Comparison of ENCODE assay signal across 18 cellular contexts in the genomic region with DNA sequence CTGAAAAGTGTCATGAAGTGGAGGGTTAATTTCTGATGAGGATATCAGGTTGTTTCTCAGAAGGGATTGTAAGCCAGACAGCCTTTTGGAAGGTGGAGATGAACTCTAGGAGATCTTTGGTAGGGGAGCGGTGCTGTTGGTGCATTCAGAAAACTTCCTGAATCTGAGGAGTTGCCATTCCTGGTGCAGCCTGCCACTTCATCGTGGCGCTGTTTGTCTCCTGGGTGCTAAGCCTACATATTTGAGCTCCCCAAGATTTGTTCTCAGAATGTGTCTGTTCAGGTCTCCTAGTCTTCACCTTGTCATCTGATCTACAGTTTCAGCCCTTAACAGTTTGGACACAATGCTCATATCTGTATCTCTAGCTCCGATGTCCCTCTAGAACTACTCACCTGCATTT.
DNase-seq lines count a peak whose midpoint lies in the region; ATAC-seq and TF ChIP-seq lines count a peak whose summit lies in the region.
"Had no signal": no experiment of that assay in that cellular context is flagged by ENCODE, and none has a peak within 500 bp of the region (broad histone marks: within the 10 kb centered on the region; RNA-seq: fewer than 3 reads in every experiment).

No MANE protein-coding gene starts in this region.

- no peak for ATAC-seq in HG02981 (IDR thresholded peaks at IDR 0.05; ENCODE audit: unreplicated experiment)
- ATAC-seq: activated CD8-positive, alpha-beta T cell treated with anti-CD3 and anti-CD28 coated beads for 36 hours; left lung had no signal

- H3K36me3 ChIP-seq in mesendoderm (ENCODE audit: control insufficient read depth, insufficient read depth, low read length) (no peaks in the 10 kb centered on the region), vagina (no peaks in the 10 kb centered on the region)
- H3K36me3 ChIP-seq: esophagus muscularis mucosa, left lung, thyroid gland had no signal

- no peak overlapping the region for H3K18ac ChIP-seq in mesendoderm (ENCODE audit: low read length)

- H3K27ac ChIP-seq in RWPE1 (no peak overlapping the region), mesendoderm (ENCODE audit: low read depth, low read length) (no peak overlapping the region), vagina (no peak overlapping the region)
- H3K27ac ChIP-seq: coronary artery, esophagus muscularis mucosa, left lung, thyroid gland had no signal

- H3K4ac ChIP-seq in mesendoderm (ENCODE audit: low read depth, low read length), result no peak overlapping the region

- no peak overlapping the region for H2BK5ac ChIP-seq in mesendoderm (ENCODE audit: low read length)

- H3K56ac ChIP-seq in mesendoderm (ENCODE audit: low read length), result no peak overlapping the region

- POLR2A ChIA-PET in HEK293T (lab: Yijun Ruan, JAX), result no interaction called here
- POLR2A ChIA-PET in RWPE1 (lab: Yijun Ruan, JAX; ENCODE audit: low non-redundant PET), result no interaction called here

- no CpG with 5 or more reads among the region's 4 CpGs for WGBS in mesendoderm (ENCODE audit: extremely low coverage, insufficient coverage, low lambda C conversion rate)

- no peaks in the 10 kb centered on the region for H3K4me1 ChIP-seq in mesendoderm (ENCODE audit: control insufficient read depth, low read depth, low read length)
- no peaks in the 10 kb centered on the region for H3K4me1 ChIP-seq in vagina
- H3K4me1 ChIP-seq: left lung, thyroid gland had no signal

- H3K23ac ChIP-seq in mesendoderm (ENCODE audit: low read length), result no peak overlapping the region

- no peak overlapping the region for H4K5ac ChIP-seq in mesendoderm (ENCODE audit: low read length)

- DNase-seq in Daoy (ENCODE audit: low read depth) (peak; percentile 6), HEK293T (ENCODE audit: extremely low spot score) (peak; percentile 18), RWPE1 (ENCODE audit: low spot score) (no peak), mesendoderm (peak; percentile 26), SHP77 (lab: John Stamatoyannopoulos, UW) (no peak), vagina (ENCODE audit: extremely low spot score in 2 of 2) (no peak)
- DNase-seq: activated CD8-positive, alpha-beta T cell treated with anti-CD3 and anti-CD28 coated beads for 36 hours; activated effector memory CD4-positive, alpha-beta T cell treated with anti-CD3 and anti-CD28 coated beads, Interleukin-2, amount 50 U/mL, for 16 hours; CD4-positive, CD25-positive, alpha-beta regulatory T cell; IMR-90; left lung; naive B cell; NCI-H1436 treated with DMSO at 0.1 percent for 48 hours; NCI-H446 had no signal

- H3K27me3 ChIP-seq in mesendoderm (ENCODE audit: insufficient read depth, low read length, poor library complexity) (no peaks in the 10 kb centered on the region), vagina (no peaks in the 10 kb centered on the region)
- H3K27me3 ChIP-seq: esophagus muscularis mucosa, left lung, thyroid gland had no signal

- CTCF ChIA-PET in HEK293T (lab: Yijun Ruan, JAX) (no interaction called here), RWPE1 (lab: Yijun Ruan, JAX) (interaction anchor here (0.5 kb wide), 1 partner anchor 127 kb away, joined by 3 read pairs; no protein-coding TSS in a partner anchor)

- H3K4me3 ChIP-seq in mesendoderm (ENCODE audit: low read length) (no peak overlapping the region), vagina (no peak overlapping the region)
- H3K4me3 ChIP-seq: coronary artery, esophagus muscularis mucosa, left lung, thyroid gland had no signal

- no peak overlapping the region for H2AK5ac ChIP-seq in mesendoderm (ENCODE audit: low read length)

- no peak overlapping the region for H3K4me2 ChIP-seq in mesendoderm (ENCODE audit: low read length)

- H2BK120ac ChIP-seq in mesendoderm (ENCODE audit: low read depth, low read length), result no peak overlapping the region

- no peak for TF ChIP-seq POLR2A in vagina (IDR thresholded peaks at IDR 0.05)

- H2BK15ac ChIP-seq in mesendoderm (replicated peaks; ENCODE audit: low read depth), result no peak overlapping the region

- H3K79me1 ChIP-seq in mesendoderm (ENCODE audit: low read length), result no peaks in the 10 kb centered on the region

- intact Hi-C loops in vagina (cut with DNase I), result no loop called here

- TF ChIP-seq CTCF in RWPE1 (conservative IDR thresholded peaks at IDR 0.05; ENCODE audit: low read depth) (peak; percentile 21; the same call in 1 of the 2 replicates), vagina (IDR thresholded peaks at IDR 0.05) (no peak)

- H4K8ac ChIP-seq in mesendoderm (ENCODE audit: low read depth, low read length), result no peak overlapping the region

- H3K9me3 ChIP-seq in vagina, result no peaks in the 10 kb centered on the region
- H3K9me3 ChIP-seq: esophagus muscularis mucosa, left lung, thyroid gland had no signal

- no peaks in the 10 kb centered on the region for H3K79me2 ChIP-seq in mesendoderm (ENCODE audit: control insufficient read depth, insufficient read depth, low read length)

- H3K9ac ChIP-seq in mesendoderm (ENCODE audit: low read length), result no peak overlapping the region

TF ChIP-seq in HEK293T, 16 proteins besides CTCF, POLR2A, EP300 and RAD21:
- TF ChIP-seq FOXK2 (IDR thresholded peaks at IDR 0.05), result no peak
- no peak for TF ChIP-seq L3MBTL2 (conservative IDR thresholded peaks at IDR 0.05)
- TF ChIP-seq ZNF384 (IDR thresholded peaks at IDR 0.05), result no peak
- TF ChIP-seq, protein P1, sequence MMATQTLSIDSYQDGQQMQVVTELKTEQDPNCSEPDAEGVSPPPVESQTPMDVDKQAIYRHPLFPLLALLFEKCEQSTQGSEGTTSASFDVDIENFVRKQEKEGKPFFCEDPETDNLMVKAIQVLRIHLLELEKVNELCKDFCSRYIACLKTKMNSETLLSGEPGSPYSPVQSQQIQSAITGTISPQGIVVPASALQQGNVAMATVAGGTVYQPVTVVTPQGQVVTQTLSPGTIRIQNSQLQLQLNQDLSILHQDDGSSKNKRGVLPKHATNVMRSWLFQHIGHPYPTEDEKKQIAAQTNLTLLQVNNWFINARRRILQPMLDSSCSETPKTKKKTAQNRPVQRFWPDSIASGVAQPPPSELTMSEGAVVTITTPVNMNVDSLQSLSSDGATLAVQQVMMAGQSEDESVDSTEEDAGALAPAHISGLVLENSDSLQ (IDR thresholded peaks at IDR 0.05), result no peak
- TF ChIP-seq ELF4 (IDR thresholded peaks at IDR 0.05), result no peak
- no peak for TF ChIP-seq HDGF (IDR thresholded peaks at IDR 0.05; ENCODE audit: borderline replicate concordance)
- no peak for TF ChIP-seq SP1 (IDR thresholded peaks at IDR 0.05)
- TF ChIP-seq CTBP1 (IDR thresholded peaks at IDR 0.05; ENCODE audit: borderline replicate concordance), result no peak
- TF ChIP-seq ARNT (IDR thresholded peaks at IDR 0.05), result no peak
- no peak for TF ChIP-seq FOXA1 (IDR thresholded peaks at IDR 0.05)
- TF ChIP-seq LEF1 (IDR thresholded peaks at IDR 0.05; ENCODE audit: borderline replicate concordance), result no peak

Comparison
In these comparisons a context has a peak if more than half of its experiments do, and no peak if none do; other contexts are left out.
1. DNase-seq: peak in Daoy (single experiment), HEK293T (single experiment) and mesendoderm (single experiment); none in RWPE1 (single experiment), SHP77 (0 of 2) and vagina (0 of 2).